In the genomic region with DNA sequence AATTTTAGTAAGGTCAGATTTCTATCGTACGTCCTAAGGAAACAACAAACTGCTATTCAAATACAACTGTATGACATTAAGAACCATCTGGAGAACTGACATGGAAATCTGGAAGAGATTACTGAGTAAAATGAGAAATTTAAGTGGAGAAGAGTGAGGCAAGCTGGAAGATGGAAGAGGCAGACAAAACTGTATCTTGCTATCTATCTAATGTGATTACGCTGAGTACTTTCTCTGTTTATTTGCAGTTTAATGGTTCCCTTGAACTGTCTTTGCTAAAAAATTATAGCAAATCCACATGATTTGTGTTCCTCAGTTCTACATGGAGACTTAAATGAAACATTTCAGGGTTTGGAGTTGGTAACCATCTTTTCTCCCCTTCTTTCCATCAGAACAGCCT, we compare ENCODE assay signal across 2 cellular contexts.
TF ChIP-seq lines count a peak whose summit lies in the region.

No MANE protein-coding gene starts in this region.

TF ChIP-seq in GM23338, 12 proteins besides CTCF, POLR2A, EP300 and RAD21 (continued from another document):
- no peak for TF ChIP-seq ZNF114 (CRISPR knock-in tag; IDR thresholded peaks at IDR 0.05)

TF ChIP-seq in SK-N-SH, 30 proteins besides CTCF, POLR2A, EP300 and RAD21 (continued from another document):
- TF ChIP-seq, protein P1, sequence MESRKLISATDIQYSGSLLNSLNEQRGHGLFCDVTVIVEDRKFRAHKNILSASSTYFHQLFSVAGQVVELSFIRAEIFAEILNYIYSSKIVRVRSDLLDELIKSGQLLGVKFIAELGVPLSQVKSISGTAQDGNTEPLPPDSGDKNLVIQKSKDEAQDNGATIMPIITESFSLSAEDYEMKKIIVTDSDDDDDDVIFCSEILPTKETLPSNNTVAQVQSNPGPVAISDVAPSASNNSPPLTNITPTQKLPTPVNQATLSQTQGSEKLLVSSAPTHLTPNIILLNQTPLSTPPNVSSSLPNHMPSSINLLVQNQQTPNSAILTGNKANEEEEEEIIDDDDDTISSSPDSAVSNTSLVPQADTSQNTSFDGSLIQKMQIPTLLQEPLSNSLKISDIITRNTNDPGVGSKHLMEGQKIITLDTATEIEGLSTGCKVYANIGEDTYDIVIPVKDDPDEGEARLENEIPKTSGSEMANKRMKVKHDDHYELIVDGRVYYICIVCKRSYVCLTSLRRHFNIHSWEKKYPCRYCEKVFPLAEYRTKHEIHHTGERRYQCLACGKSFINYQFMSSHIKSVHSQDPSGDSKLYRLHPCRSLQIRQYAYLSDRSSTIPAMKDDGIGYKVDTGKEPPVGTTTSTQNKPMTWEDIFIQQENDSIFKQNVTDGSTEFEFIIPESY (IDR thresholded peaks at IDR 0.05; ENCODE audit: borderline replicate concordance, low read depth) = no peak
- TF ChIP-seq NRF1 (IDR thresholded peaks at IDR 0.05; ENCODE audit: low read depth, low read length) (no peak), RXRA (IDR thresholded peaks at IDR 0.05; ENCODE audit: borderline replicate concordance, low read depth) (no peak)
